ENCODE assay signal across 6 cellular contexts in genomic region chr4:986428-986948, GRCh38.
DNase-seq lines count a peak whose midpoint lies in the region; ATAC-seq and TF ChIP-seq lines count a peak whose summit lies in the region.

No MANE protein-coding gene starts in this region.

- no peaks in the 10 kb centered on the region for H3K9me3 Mint-ChIP-seq in stimulated activated naive CD8-positive, alpha-beta T cell treated with anti-CD3 and anti-CD28 coated beads, Interleukin-15, Interleukin-2, amounts not matched to agents 100 ng/mL and 50 ng/mL, for 24 hours

- H3K27ac Mint-ChIP-seq in stimulated activated naive CD8-positive, alpha-beta T cell treated with anti-CD3 and anti-CD28 coated beads, Interleukin-15, Interleukin-2, amounts not matched to agents 100 ng/mL and 50 ng/mL, for 24 hours: peak overlapping the region; percentile 78

- no peak for TF ChIP-seq CTCF in fibroblast of pulmonary artery (IDR thresholded peaks at IDR 0.05; ENCODE audit: low read length, missing control alignments)

- ATAC-seq in GM19035 (IDR thresholded peaks at IDR 0.05; ENCODE audit: unreplicated experiment) (peak; percentile 32), HG02970 (IDR thresholded peaks at IDR 0.05; ENCODE audit: low FRiP score, unreplicated experiment) (no peak)

- H3K27me3 Mint-ChIP-seq in stimulated activated naive CD8-positive, alpha-beta T cell treated with anti-CD3 and anti-CD28 coated beads, Interleukin-15, Interleukin-2, amounts not matched to agents 100 ng/mL and 50 ng/mL, for 24 hours: no peaks in the 10 kb centered on the region

- H3K36me3 Mint-ChIP-seq in stimulated activated naive CD8-positive, alpha-beta T cell treated with anti-CD3 and anti-CD28 coated beads, Interleukin-15, Interleukin-2, amounts not matched to agents 100 ng/mL and 50 ng/mL, for 24 hours (ENCODE audit: low read depth): no peaks in the 10 kb centered on the region

- peak overlapping the region; percentile 73 for H3K4me3 ChIP-seq in fibroblast of pulmonary artery (replicated peaks; ENCODE audit: low read depth, low read length)

- DNase-seq in KG1 (lab: John Stamatoyannopoulos, UW) (peak; percentile 44), fibroblast of pulmonary artery (ENCODE audit: low read depth) (no peak), superior temporal gyrus (ENCODE audit: extremely low spot score) (no peak)

- peak overlapping the region; percentile 88 for H3K4me3 Mint-ChIP-seq in stimulated activated naive CD8-positive, alpha-beta T cell treated with anti-CD3 and anti-CD28 coated beads, Interleukin-15, Interleukin-2, amounts not matched to agents 100 ng/mL and 50 ng/mL, for 24 hours

- peaks cover 24% of the 10 kb centered on the region for H3K4me1 Mint-ChIP-seq in stimulated activated naive CD8-positive, alpha-beta T cell treated with anti-CD3 and anti-CD28 coated beads, Interleukin-15, Interleukin-2, amounts not matched to agents 100 ng/mL and 50 ng/mL, for 24 hours (ENCODE audit: low read depth)
